ENCODE assay signal across 8 cellular contexts in the genomic region with DNA sequence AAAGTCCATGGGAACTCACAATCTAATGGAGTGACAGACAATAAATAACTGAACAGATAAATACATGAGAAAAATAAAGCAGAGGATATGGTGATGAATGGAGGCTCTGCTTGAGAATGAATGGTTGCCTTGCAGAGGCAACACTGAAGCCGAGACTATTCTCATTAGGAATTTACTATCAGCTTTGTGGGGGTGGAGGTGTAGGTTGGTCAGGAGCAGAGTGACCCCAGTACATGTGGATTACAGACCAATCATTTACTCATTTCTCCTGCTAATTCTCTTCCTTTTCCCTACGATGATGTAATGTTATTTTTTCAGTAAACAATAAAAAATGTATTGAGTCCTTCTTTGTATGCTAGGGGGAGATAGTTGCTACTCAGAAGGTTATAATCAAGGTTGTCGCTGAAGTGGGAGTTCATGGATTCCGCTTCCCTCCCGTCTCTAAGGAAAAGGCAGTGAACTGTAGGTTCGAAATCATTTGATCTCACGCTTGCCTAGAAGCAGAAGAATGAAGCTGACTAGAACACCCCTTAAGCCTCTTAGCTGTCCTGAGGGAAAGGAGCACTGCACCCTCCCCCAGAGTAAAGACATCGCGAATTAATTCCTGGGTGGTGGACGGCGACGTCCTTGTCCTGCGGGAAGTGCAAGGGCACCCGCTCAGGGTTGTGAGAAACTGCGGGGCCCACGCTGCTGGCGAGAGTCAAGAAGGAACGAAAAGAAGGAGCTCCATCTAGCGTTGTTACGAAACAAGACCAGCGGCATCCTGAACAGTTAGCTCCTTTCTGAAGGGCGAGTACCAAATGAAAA.
DNase-seq lines count a peak whose midpoint lies in the region; ATAC-seq and TF ChIP-seq lines count a peak whose summit lies in the region.

No MANE protein-coding gene starts in this region.

- peak; percentile 85 for ATAC-seq in GM18505 (IDR thresholded peaks at IDR 0.05; ENCODE audit: unreplicated experiment)
- ATAC-seq in HG03060 (IDR thresholded peaks at IDR 0.05; ENCODE audit: low read depth, unreplicated experiment) = peak; percentile 60

- DNase-seq in A172 (ENCODE audit: low spot score) (peak; percentile 88), NCI-H2107 treated with DMSO at 0.1 percent for 48 hours (lab: John Stamatoyannopoulos, UW; ENCODE audit: unreplicated experiment) (peak; percentile 92), kidney epithelial cell (ENCODE audit: low read depth) (peak; percentile 32)
- DNase-seq in stimulated activated CD4-positive, alpha-beta T cell treated with anti-CD3 and anti-CD28 coated beads, Interleukin-15, amount 100 ng/mL, for 24 hours = peak; percentile 61

- H3K27ac ChIP-seq in cingulate gyrus (ENCODE audit: low read depth, low read length) = peak overlapping the region; percentile 13

- peak overlapping the region; percentile 52 for H3K4me3 ChIP-seq in WI38 (ENCODE audit: low read depth, low read length)
- H3K4me3 ChIP-seq in kidney epithelial cell (ENCODE audit: low read depth, low read length) = peak overlapping the region; percentile 36

- H3K27me3 ChIP-seq in kidney epithelial cell (ENCODE audit: control insufficient read depth, insufficient read depth, low read length) = no peaks in the 10 kb centered on the region

- peak; percentile 60 for TF ChIP-seq CTCF in WI38 (IDR thresholded peaks at IDR 0.05; ENCODE audit: low read depth, low read length)
- peak; percentile 66 for TF ChIP-seq CTCF in kidney epithelial cell (IDR thresholded peaks at IDR 0.05; ENCODE audit: insufficient read depth, low read length, poor library complexity, severe bottlenecking)

- H3K36me3 ChIP-seq in kidney epithelial cell (ENCODE audit: control insufficient read depth, insufficient read depth, low read length) = no peaks in the 10 kb centered on the region

- no peak for TF ChIP-seq POLR2A in GM18505 (IDR thresholded peaks at IDR 0.05; ENCODE audit: borderline replicate concordance, extremely low read depth, insufficient read depth, insufficient read length)

Comparison
In these comparisons a context has a peak if more than half of its experiments do, and no peak if none do; other contexts are left out.
1. Peak in every context shown above with its lines: DNase-seq, ATAC-seq, H3K4me3 ChIP-seq and H3K27ac ChIP-seq.
2. DNase-seq: peak in every context shown above with its lines; median percentile 92 in NCI-H2107 treated with DMSO at 0.1 percent for 48 hours; 88 in A172; 61 in stimulated activated CD4-positive, alpha-beta T cell treated with anti-CD3 and anti-CD28 coated beads, Interleukin-15, amount 100 ng/mL, for 24 hours; 32 in kidney epithelial cell.